ENCODE assay signal across 20 cellular contexts in the genomic region with DNA sequence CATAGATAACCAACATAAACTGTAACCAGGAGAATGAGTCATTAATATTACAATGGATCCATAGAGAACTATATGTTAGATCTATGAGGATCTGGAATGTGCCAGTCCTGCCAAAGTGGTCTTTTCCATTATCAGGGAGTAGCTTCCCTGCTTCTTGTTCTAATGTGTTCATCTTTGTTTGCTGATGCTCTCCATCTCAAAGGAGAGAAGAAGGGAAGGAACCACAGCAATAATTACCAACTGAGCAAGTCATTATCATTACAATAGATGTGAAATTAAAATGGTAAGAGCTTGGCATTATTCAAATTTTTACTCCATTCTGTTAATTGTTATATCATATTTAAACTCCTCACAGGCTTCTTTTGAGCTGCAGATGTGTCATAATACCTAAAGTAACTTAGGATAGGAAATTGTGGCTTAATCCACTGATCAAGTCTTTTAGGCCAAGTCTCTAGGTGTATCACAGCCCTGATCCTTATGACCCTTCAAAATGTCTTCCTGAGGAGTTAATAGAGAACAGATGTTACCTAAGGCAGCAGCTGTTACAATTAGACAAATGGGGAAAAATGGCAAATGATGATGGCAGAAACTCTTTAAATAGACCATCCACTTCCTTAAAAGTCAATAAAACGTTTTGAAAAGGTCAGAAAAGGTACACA.
DNase-seq lines count a peak whose midpoint lies in the region; ATAC-seq and FAIRE-seq lines count a peak whose summit lies in the region.
"Had no signal": no experiment of that assay in that cellular context is flagged by ENCODE, and none has a peak within 500 bp of the region (broad histone marks: within the 10 kb centered on the region; RNA-seq: fewer than 3 reads in every experiment).

No MANE protein-coding gene starts in this region.

- peak; percentile 46 for DNase-seq in NCI-H748 (lab: John Stamatoyannopoulos, UW; ENCODE audit: unreplicated experiment)
- DNase-seq in NCI-H748 treated with DMSO at 0.1 percent for 48 hours (lab: John Stamatoyannopoulos, UW): no peak
- DNase-seq in MV-4-11 (lab: John Stamatoyannopoulos, UW): peak; percentile 18
- DNase-seq in NCI-H82 treated with DMSO at 0.1 percent for 48 hours (lab: John Stamatoyannopoulos, UW; ENCODE audit: unreplicated experiment): peak; percentile 8
- DNase-seq in RCC 7860 (ENCODE audit: low spot score): no peak
- no peak for DNase-seq in foreskin melanocyte
- DNase-seq: C1 segment of cervical spinal cord; DMS79 treated with DMSO at 0.1 percent for 48 hours; IMR-90; Kasumi-1; NCI-H1436; NCI-H2081 treated with DMSO at 0.1 percent for 48 hours; NK-92 treated with Interleukin-12 subunit alpha and Interleukin-12 subunit beta, amount 100 ng/mL, for 24 hours; PC-3 had no signal

- peak; percentile 88 for FAIRE-seq in islet of Langerhans (lab: Jason Lieb, UNC)
- FAIRE-seq in RCC 7860 (lab: Jason Lieb, UNC): no peak
- FAIRE-seq: G401.6, GM12892, GM19239 had no signal

- no peak for ATAC-seq in HG02623 (IDR thresholded peaks at IDR 0.05; ENCODE audit: unreplicated experiment)
- ATAC-seq: PC-3, SK-N-SH treated with all-trans-retinoic acid at 6 μM for 48 hours had no signal

Comparison
In these comparisons a context has a peak if more than half of its experiments do, and no peak if none do; other contexts are left out.
1. DNase-seq: peak in NCI-H748 (single experiment), MV-4-11 (single experiment) and NCI-H82 treated with DMSO at 0.1 percent for 48 hours (single experiment); none in NCI-H748 treated with DMSO at 0.1 percent for 48 hours (single experiment), RCC 7860 (single experiment) and foreskin melanocyte (single experiment).